In the genomic region with DNA sequence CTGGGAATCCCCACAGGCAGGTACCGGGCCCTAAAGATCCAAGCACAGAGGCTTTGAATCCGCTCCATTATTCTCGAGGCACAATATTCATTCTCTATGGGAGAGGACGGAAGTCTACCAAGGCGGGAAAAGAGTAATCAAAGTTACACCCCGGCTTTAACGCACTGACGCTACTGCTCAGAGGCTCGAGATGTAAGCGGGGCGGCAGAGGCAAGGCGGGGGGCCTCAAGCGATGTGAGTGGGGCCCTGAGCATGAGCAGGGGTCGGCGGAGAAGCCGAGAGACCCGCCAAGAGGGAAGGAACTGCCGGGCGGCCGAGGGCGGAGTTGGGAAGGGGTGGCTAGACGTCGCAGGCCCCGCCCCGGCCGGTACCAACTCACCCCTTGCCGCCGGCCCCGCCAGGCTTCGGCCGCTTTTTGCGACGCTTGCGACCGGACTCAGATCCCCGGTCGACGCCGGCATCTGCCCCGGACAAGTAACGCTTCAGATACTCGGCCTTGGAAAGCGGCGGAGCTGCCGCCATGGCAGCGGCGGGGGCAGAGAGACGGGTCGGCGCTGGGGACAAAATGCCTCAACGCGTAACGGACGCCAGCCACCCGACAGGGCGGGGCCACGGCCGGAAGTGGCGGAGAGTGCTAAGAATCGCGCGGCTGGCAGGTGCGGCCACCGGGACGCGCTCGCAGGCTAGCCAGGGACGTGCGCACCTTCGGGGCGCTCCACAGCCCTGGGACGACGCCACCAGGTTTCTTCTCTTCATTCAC, we compare ENCODE assay signal across 8 cellular contexts. TPM values are rescaled to one million over a fixed set of nuclear protein-coding genes. Genes with fewer than 3 reads are reported as not detected.
DNase-seq lines count a peak whose midpoint lies in the region; ATAC-seq and TF ChIP-seq lines count a peak whose summit lies in the region.

A gene with protein sequence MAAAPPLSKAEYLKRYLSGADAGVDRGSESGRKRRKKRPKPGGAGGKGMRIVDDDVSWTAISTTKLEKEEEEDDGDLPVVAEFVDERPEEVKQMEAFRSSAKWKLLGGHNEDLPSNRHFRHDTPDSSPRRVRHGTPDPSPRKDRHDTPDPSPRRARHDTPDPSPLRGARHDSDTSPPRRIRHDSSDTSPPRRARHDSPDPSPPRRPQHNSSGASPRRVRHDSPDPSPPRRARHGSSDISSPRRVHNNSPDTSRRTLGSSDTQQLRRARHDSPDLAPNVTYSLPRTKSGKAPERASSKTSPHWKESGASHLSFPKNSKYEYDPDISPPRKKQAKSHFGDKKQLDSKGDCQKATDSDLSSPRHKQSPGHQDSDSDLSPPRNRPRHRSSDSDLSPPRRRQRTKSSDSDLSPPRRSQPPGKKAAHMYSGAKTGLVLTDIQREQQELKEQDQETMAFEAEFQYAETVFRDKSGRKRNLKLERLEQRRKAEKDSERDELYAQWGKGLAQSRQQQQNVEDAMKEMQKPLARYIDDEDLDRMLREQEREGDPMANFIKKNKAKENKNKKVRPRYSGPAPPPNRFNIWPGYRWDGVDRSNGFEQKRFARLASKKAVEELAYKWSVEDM (minus strand): TSS at position 545 of the 760 bp plus-strand sequence. CDS start 23 bp downstream, at position 522.

- no peaks in the 10 kb centered on the region for H3K9me3 ChIP-seq in DND-41 (ENCODE audit: insufficient read depth, low read length, severe bottlenecking)
- no peaks in the 10 kb centered on the region for H3K9me3 ChIP-seq in Karpas-422 (ENCODE audit: low read length)

- POLR2A ChIA-PET in RWPE1 (lab: Yijun Ruan, JAX; ENCODE audit: low non-redundant PET), result no interaction called here

- peak within 1 kb of the TSS; percentile 96 for H3K4me2 ChIP-seq in DND-41 (ENCODE audit: insufficient read depth, low read length)
- peak within 1 kb of the TSS; percentile 91 for H3K4me2 ChIP-seq in Karpas-422 (ENCODE audit: low read depth, low read length, poor library complexity, severe bottlenecking)

- H3K27ac Mint-ChIP-seq in activated T-helper 17 cell treated with anti-CD3 and anti-CD28 coated beads, Interleukin-2, amount 50 U/mL, for 72 hours, result peak within 1 kb of the TSS; percentile 97
- peak within 1 kb of the TSS; percentile 97 to 98 for H3K27ac Mint-ChIP-seq in natural killer cell

- H4K20me1 ChIP-seq in DND-41 (ENCODE audit: insufficient read depth, low read length) (peaks cover under 1% of the 10 kb centered on the region; the same call in 1 of the 2 replicates), Karpas-422 (ENCODE audit: insufficient read depth, low read depth, low read length) (no peaks in the 10 kb centered on the region)

- peak within 1 kb of the TSS; percentile 92 for H3K4me3 Mint-ChIP-seq in activated T-helper 17 cell treated with anti-CD3 and anti-CD28 coated beads, Interleukin-2, amount 50 U/mL, for 72 hours
- H3K4me3 Mint-ChIP-seq in natural killer cell, result peak within 1 kb of the TSS; percentile 99

- peaks cover 34% of the 10 kb centered on the region for H3K4me1 ChIP-seq in DND-41 (ENCODE audit: insufficient read depth, low read length)
- peaks cover 32% of the 10 kb centered on the region for H3K4me1 ChIP-seq in Karpas-422 (ENCODE audit: low read length)

- H3K27me3 Mint-ChIP-seq in activated T-helper 17 cell treated with anti-CD3 and anti-CD28 coated beads, Interleukin-2, amount 50 U/mL, for 72 hours, result no peaks in the 10 kb centered on the region
- no peaks in the 10 kb centered on the region for H3K27me3 Mint-ChIP-seq in natural killer cell (ENCODE audit: low read depth in 2 of 2)

- peak; percentile 94 for DNase-seq in DND-41
- DNase-seq in Karpas-422, result peak; percentile 94
- DNase-seq in RWPE1 (ENCODE audit: low spot score), result peak; percentile 88
- DNase-seq in fibroblast of mammary gland (ENCODE audit: low read depth), result peak; percentile 70
- peak; percentile 96 for DNase-seq in natural killer cell
- peak; percentile 97 for DNase-seq in stimulated activated naive CD8-positive, alpha-beta T cell treated with anti-CD3 and anti-CD28 coated beads, Interleukin-15, Interleukin-2, amounts not matched to agents 100 U/mL and 50 U/mL, for 24 hours

- peak within 1 kb of the TSS; percentile 49 to 87 for H3K4me3 ChIP-seq in DND-41 (ENCODE audit: low read depth in 1 of 2, low read length in 2 of 2)
- peak within 1 kb of the TSS; percentile 84 for H3K4me3 ChIP-seq in Karpas-422 (ENCODE audit: low read length)
- peak within 1 kb of the TSS; percentile 62 for H3K4me3 ChIP-seq in fibroblast of mammary gland (ENCODE audit: control insufficient read depth, low read depth, low read length)

- no peaks in the 10 kb centered on the region for H3K9me3 Mint-ChIP-seq in activated T-helper 17 cell treated with anti-CD3 and anti-CD28 coated beads, Interleukin-2, amount 50 U/mL, for 72 hours
- no peaks in the 10 kb centered on the region for H3K9me3 Mint-ChIP-seq in natural killer cell

- peak within 1 kb of the TSS; percentile 93 for H2AFZ ChIP-seq in DND-41 (ENCODE audit: low read depth, low read length)
- H2AFZ ChIP-seq in Karpas-422 (ENCODE audit: low read length), result peak within 1 kb of the TSS; percentile 30; the same call in 1 of the 2 replicates

- H3K79me2 ChIP-seq in DND-41 (ENCODE audit: insufficient read depth, low read length), result peaks cover 40% of the 10 kb centered on the region
- H3K79me2 ChIP-seq in Karpas-422 (ENCODE audit: low read length), result peaks cover 30% of the 10 kb centered on the region

- H3K36me3 ChIP-seq in DND-41 (ENCODE audit: insufficient read depth, low read length), result peaks cover 35% of the 10 kb centered on the region
- peaks cover 5% of the 10 kb centered on the region; the same call in 1 of the 2 replicates for H3K36me3 ChIP-seq in Karpas-422 (ENCODE audit: insufficient read depth, low read length)

- CTCF ChIA-PET in RWPE1 (lab: Yijun Ruan, JAX), result interaction anchor here (1.6 kb wide), 1 partner anchor 63 kb away, joined by 4 read pairs; no protein-coding TSS in a partner anchor

- peaks cover 61% of the 10 kb centered on the region for H3K36me3 Mint-ChIP-seq in activated T-helper 17 cell treated with anti-CD3 and anti-CD28 coated beads, Interleukin-2, amount 50 U/mL, for 72 hours (ENCODE audit: low read depth)
- H3K36me3 Mint-ChIP-seq in natural killer cell, result peaks cover 7% of the 10 kb centered on the region

- intact Hi-C loops in natural killer cell (cut with micrococcal nuclease), result loop anchor here (2.0 to 5.0 kb wide), 3 partner anchors 14 to 460 kb away; a partner anchor contains a TSS

- H3K9ac ChIP-seq in DND-41 (ENCODE audit: low read depth, low read length) (peak within 1 kb of the TSS; percentile 89), Karpas-422 (ENCODE audit: low read length) (peak within 1 kb of the TSS; percentile 82)

- peak; percentile 2 for TF ChIP-seq CTCF in DND-41 (IDR thresholded peaks at IDR 0.05; ENCODE audit: borderline replicate concordance, extremely low read depth, low read length, poor library complexity, severe bottlenecking)
- no peak for TF ChIP-seq CTCF in RWPE1 (conservative IDR thresholded peaks at IDR 0.05; ENCODE audit: low read depth)
- no peak for TF ChIP-seq CTCF in fibroblast of mammary gland (conservative IDR thresholded peaks at IDR 0.05; ENCODE audit: control insufficient read depth, insufficient read depth, low read depth, low read length)
- no peak for TF ChIP-seq CTCF in natural killer cell (IDR thresholded peaks at IDR 0.05)

- no peaks in the 10 kb centered on the region for H3K9me2 ChIP-seq in Karpas-422 (replicated peaks; ENCODE audit: insufficient read depth, low read length)

- H3K27ac ChIP-seq in DND-41 (ENCODE audit: low read length) (peak within 1 kb of the TSS; percentile 94), Karpas-422 (ENCODE audit: low read length) (peak within 1 kb of the TSS; percentile 88), RWPE1 (peak within 1 kb of the TSS; percentile 93)

- H3K4me1 Mint-ChIP-seq in activated T-helper 17 cell treated with anti-CD3 and anti-CD28 coated beads, Interleukin-2, amount 50 U/mL, for 72 hours, result peaks cover 33% of the 10 kb centered on the region
- H3K4me1 Mint-ChIP-seq in natural killer cell, result peaks cover 26 to 32% of the 10 kb centered on the region in 2 donors

- peak; percentile 89 for ATAC-seq in DND-41 (ENCODE audit: insufficient read depth, low read depth)
- peak; percentile 88 for ATAC-seq in GM21786 (IDR thresholded peaks at IDR 0.05; ENCODE audit: unreplicated experiment)
- peak; percentile 92 for ATAC-seq in activated T-helper 17 cell treated with anti-CD3 and anti-CD28 coated beads, Interleukin-2, amount 50 U/mL, for 72 hours (replicated peaks)
- ATAC-seq in natural killer cell, result peak; percentile 90 to 96 (median 93)
- ATAC-seq in stimulated activated naive CD8-positive, alpha-beta T cell treated with anti-CD3 and anti-CD28 coated beads, Interleukin-15, Interleukin-2, amounts not matched to agents 100 U/mL and 50 U/mL, for 24 hours, result peak; percentile 93

- H3K27me3 ChIP-seq in DND-41 (ENCODE audit: insufficient read depth, low read length, poor library complexity) (no peaks in the 10 kb centered on the region), Karpas-422 (ENCODE audit: low read length) (no peaks in the 10 kb centered on the region)

RNA-seq across cellular contexts. Expression of the gene that starts here (rescaled TPM):
- total RNA-seq in Karpas-422 (2014; rRNA removed; shearing (Covaris generic); ENCODE audit: low replicate concordance), result 6.4 and 14.1 TPM in 2 replicates
- total RNA-seq in activated T-helper 17 cell treated with anti-CD3 and anti-CD28 coated beads, Interleukin-2, amount 50 U/mL, for 72 hours, result 10 to 100 TPM; 22.0 to 28.7 TPM
- total RNA-seq in natural killer cell, result 10 to 100 TPM; 13.5 to 16.0 (median 13.7) TPM

Comparison
In these comparisons a context has a peak if more than half of its experiments do, and no peak if none do; other contexts are left out.
1. Peak in every context shown above with its lines: DNase-seq, ATAC-seq, H3K4me3 ChIP-seq and H3K27ac ChIP-seq.